ENCODE assay signal across 15 cellular contexts in the genomic region with DNA sequence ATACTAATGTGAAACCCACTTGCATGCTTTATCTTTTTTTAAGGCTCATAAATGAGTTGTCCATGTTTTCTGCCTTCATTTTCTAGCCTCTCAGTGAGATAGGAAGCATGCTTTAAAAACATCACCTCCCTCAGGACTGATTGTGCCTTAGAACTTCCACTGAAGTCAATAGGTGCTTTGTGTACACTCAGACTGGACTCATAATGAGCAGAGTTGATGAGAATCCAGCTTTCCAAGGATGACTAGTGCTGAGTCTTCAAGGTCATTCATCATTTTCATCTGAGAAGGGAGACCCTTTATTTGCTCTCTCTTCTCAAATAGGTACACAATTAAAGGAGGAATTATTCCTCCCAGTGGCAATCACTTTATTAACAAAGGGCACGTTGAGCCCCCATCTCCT.
"Had no signal": no experiment of that assay in that cellular context is flagged by ENCODE, and none has a peak within 500 bp of the region (broad histone marks: within the 10 kb centered on the region; RNA-seq: fewer than 3 reads in every experiment).

No MANE protein-coding gene starts in this region.

- H3K4me1 ChIP-seq: esophagus squamous epithelium, foreskin keratinocyte, right lobe of liver, testis had no signal

- H2AFZ ChIP-seq: hepatocyte had no signal

- H3K27me3 ChIP-seq: esophagus squamous epithelium, foreskin keratinocyte, hepatocyte, ovary, right lobe of liver, testis had no signal

- H3K4me3 ChIP-seq: esophagus squamous epithelium, hepatocyte, ovary, right lobe of liver, smooth muscle cell, testis had no signal

- H3K36me3 ChIP-seq: esophagus squamous epithelium, ovary, right lobe of liver, WERI-Rb-1 had no signal

- H3K79me2 ChIP-seq: hepatocyte had no signal

- DNase-seq: activated CD4-positive, alpha-beta T cell treated with anti-CD3 and anti-CD28 coated beads, Interleukin-2, amount 50 U/mL, for 48 hours; activated gamma-delta T cell treated with Interleukin-2 at 50 U/mL for 16 hours; dermis blood vessel endothelial cell; effector memory CD4-positive, alpha-beta T cell; esophagus squamous epithelium; left cardiac atrium; naive thymus-derived CD8-positive, alpha-beta T cell; ovary; right lobe of liver; stimulated activated CD4-positive, alpha-beta T cell treated with anti-CD3 and anti-CD28 coated beads, Interleukin-4, amount 100 ng/mL, for 1 hour; testis; WERI-Rb-1 had no signal

- H3K9me3 ChIP-seq: esophagus squamous epithelium, ovary, right lobe of liver, testis had no signal

- H3K4me2 ChIP-seq: hepatocyte, smooth muscle cell had no signal

- H3K27ac ChIP-seq: esophagus squamous epithelium, foreskin keratinocyte, hepatocyte, ovary, right lobe of liver, testis, WERI-Rb-1 had no signal
